Comparison of ENCODE assay signal across 29 cellular contexts in the genomic region with DNA sequence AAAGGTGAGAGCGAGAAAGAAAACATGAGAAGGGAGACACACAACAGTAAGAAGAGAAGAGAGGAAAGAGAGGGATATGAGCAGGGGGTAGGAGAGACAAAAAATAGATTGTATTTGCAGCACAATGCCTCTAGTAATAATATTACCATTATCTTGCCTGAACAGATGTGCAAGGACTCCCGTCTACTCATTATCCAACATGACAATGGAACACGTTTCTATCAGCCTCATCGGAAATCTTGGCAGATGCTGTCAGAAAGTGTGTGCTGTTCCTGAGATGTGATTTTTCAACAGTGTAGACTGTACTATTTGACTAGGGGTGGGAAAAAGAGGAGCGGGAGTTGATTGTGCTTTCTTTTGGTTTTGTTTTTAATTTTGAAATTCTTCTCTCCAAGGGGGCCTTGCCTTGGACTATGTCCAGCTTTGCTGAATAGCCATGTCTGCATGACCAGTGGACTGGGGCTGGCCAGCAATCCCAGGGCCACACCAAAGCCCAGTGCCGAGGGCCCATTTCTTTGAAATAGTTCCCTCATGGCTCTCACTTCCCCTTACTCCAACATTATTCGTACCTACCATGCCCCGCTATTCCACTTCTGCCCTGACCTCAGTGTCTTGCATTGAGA. TPM values are rescaled to one million over a fixed set of nuclear protein-coding genes. Genes with fewer than 3 reads are reported as not detected.
DNase-seq lines count a peak whose midpoint lies in the region; ATAC-seq and TF ChIP-seq lines count a peak whose summit lies in the region.
"Had no signal": no experiment of that assay in that cellular context is flagged by ENCODE, and none has a peak within 500 bp of the region (broad histone marks: within the 10 kb centered on the region; RNA-seq: fewer than 3 reads in every experiment).

No MANE protein-coding gene starts in this region.

- peak overlapping the region; percentile 95 for H3K27ac Mint-ChIP-seq in endodermal cell
- peak overlapping the region; percentile 72 for H3K27ac Mint-ChIP-seq in neural progenitor cell
- no peak overlapping the region for H3K27ac Mint-ChIP-seq in stimulated activated naive B cell treated with anti-CD40 and anti-IgM and Interleukin-4, amounts not matched to agents 10 μg/mL and 1 μg/mL and 100 μg/mL, for 72 hours
- H3K27ac Mint-ChIP-seq: activated CD4-positive, alpha-beta T cell treated with anti-CD3 and anti-CD28 coated beads for 36 hours; activated naive CD8-positive, alpha-beta T cell treated with anti-CD3 and anti-CD28 coated beads, Interleukin-2, amount 10 ng/mL, durations not matched to agents 7 days and 5 days had no signal

- H3K9ac ChIP-seq in HUES64 (ENCODE audit: low read depth, low read length) (no peak overlapping the region), SK-N-SH (no peak overlapping the region), endodermal cell (ENCODE audit: extremely low read depth, low read length, poor library complexity, severe bottlenecking) (no peak overlapping the region), neural progenitor cell (no peak overlapping the region)

- TF ChIP-seq CTCF in SK-N-SH (IDR thresholded peaks at IDR 0.05), result no peak
- no peak for TF ChIP-seq CTCF in endodermal cell (conservative IDR thresholded peaks at IDR 0.05)
- no peak for TF ChIP-seq CTCF in neural progenitor cell (IDR thresholded peaks at IDR 0.05)

- H3K4me1 Mint-ChIP-seq in endodermal cell (peaks cover 17% of the 10 kb centered on the region), neural progenitor cell (peaks cover 9% of the 10 kb centered on the region)
- no peaks in the 10 kb centered on the region for H3K4me1 Mint-ChIP-seq in stimulated activated naive B cell treated with anti-CD40 and anti-IgM and Interleukin-4, amounts not matched to agents 10 μg/mL and 1 μg/mL and 100 μg/mL, for 72 hours
- H3K4me1 Mint-ChIP-seq: activated CD4-positive, alpha-beta T cell treated with anti-CD3 and anti-CD28 coated beads for 36 hours; activated naive CD8-positive, alpha-beta T cell treated with anti-CD3 and anti-CD28 coated beads, Interleukin-2, amount 10 ng/mL, durations not matched to agents 7 days and 5 days had no signal

- no peak for ATAC-seq in stimulated activated naive B cell treated with anti-CD40 and anti-IgM and Interleukin-4, amounts not matched to agents 10 μg/mL and 1 μg/mL and 100 μg/mL, for 72 hours (replicated peaks)
- no peak for ATAC-seq in GM19328 (IDR thresholded peaks at IDR 0.05; ENCODE audit: unreplicated experiment)
- ATAC-seq: activated CD4-positive, alpha-beta T cell treated with anti-CD3 and anti-CD28 coated beads for 36 hours; naive thymus-derived CD8-positive, alpha-beta T cell; right cardiac atrium had no signal

- DNase-seq in SK-N-SH (no peak), endodermal cell (no peak), neural progenitor cell (ENCODE audit: low spot score) (no peak), EL (no peak), cerebellar nuclear complex (lab: John Stamatoyannopoulos, UW) (no peak)
- no peak for DNase-seq in stimulated activated naive B cell treated with anti-CD40 and anti-IgM and Interleukin-4, amounts not matched to agents 10 μg/mL and 1 μg/mL and 100 μg/mL, for 72 hours
- DNase-seq: ACHN; activated CD4-positive, alpha-beta T cell treated with anti-CD3 and anti-CD28 coated beads for 36 hours; activated naive CD8-positive, alpha-beta T cell treated with anti-CD3 and anti-CD28 coated beads, Interleukin-2, amount 10 ng/mL, durations not matched to agents 7 days and 5 days; activated T-cell treated with anti-CD3 and anti-CD28 coated beads for 4 hours; caudate nucleus; DMS53; esophagus squamous epithelium; foreskin melanocyte; H7; hippocampal formation; midbrain; naive thymus-derived CD8-positive, alpha-beta T cell; NCI-H146; NCI-H526; NK-92 treated with Interleukin-12 subunit alpha and Interleukin-12 subunit beta, amount 100 ng/mL, for 24 hours; Peyer's patch; right cardiac atrium; SIG-M5; spleen; trophoblast cell had no signal

- H3K4me3 ChIP-seq in HUES64 (ENCODE audit: low read length), result no peak overlapping the region
- H3K4me3 ChIP-seq in SK-N-SH (ENCODE audit: low read depth in 2 of 2, low read length in 1 of 2), result no peak overlapping the region
- H3K4me3 ChIP-seq in endodermal cell (ENCODE audit: low read length), result peak overlapping the region; percentile 46
- H3K4me3 ChIP-seq in neural progenitor cell, result no peak overlapping the region
- H3K4me3 ChIP-seq: ascending aorta, esophagus squamous epithelium, Peyer's patch, spleen had no signal

- POLR2A ChIA-PET in SK-N-SH (lab: Yijun Ruan, JAX), result interaction anchor here (1.0 kb wide), 1 partner anchor 167 kb away, joined by 4 read pairs; no protein-coding TSS in a partner anchor

- peaks cover 12% of the 10 kb centered on the region; the same call in 1 of the 2 replicates for H3K4me1 ChIP-seq in HUES64 (ENCODE audit: insufficient read depth, low read length)
- peaks cover 13 to 54% of the 10 kb centered on the region in 2 experiments; a peak in 3 of 4 replicates for H3K4me1 ChIP-seq in SK-N-SH (ENCODE audit: control insufficient read depth in 1 of 2, insufficient read depth in 2 of 2, low read depth in 1 of 2, low read length in 1 of 2)
- peaks cover 10% of the 10 kb centered on the region for H3K4me1 ChIP-seq in endodermal cell (ENCODE audit: control insufficient read depth, insufficient read depth, low read length)
- peaks cover 9% of the 10 kb centered on the region for H3K4me1 ChIP-seq in neural progenitor cell
- H3K4me1 ChIP-seq: ascending aorta had no signal

- TF ChIP-seq RAD21 in SK-N-SH (IDR thresholded peaks at IDR 0.05; ENCODE audit: low read length), result peak; percentile 24; the same call in 1 of the 2 replicates

- H3K4me3 Mint-ChIP-seq in endodermal cell, result no peak overlapping the region
- no peak overlapping the region for H3K4me3 Mint-ChIP-seq in neural progenitor cell
- no peak overlapping the region for H3K4me3 Mint-ChIP-seq in stimulated activated naive B cell treated with anti-CD40 and anti-IgM and Interleukin-4, amounts not matched to agents 10 μg/mL and 1 μg/mL and 100 μg/mL, for 72 hours
- H3K4me3 Mint-ChIP-seq: activated CD4-positive, alpha-beta T cell treated with anti-CD3 and anti-CD28 coated beads for 36 hours; activated naive CD8-positive, alpha-beta T cell treated with anti-CD3 and anti-CD28 coated beads, Interleukin-2, amount 10 ng/mL, durations not matched to agents 7 days and 5 days; naive thymus-derived CD8-positive, alpha-beta T cell had no signal

- 93% methylated on average over 8 of the region's 8 CpGs for WGBS in HUES64
- WGBS in SK-N-SH (ENCODE audit: low lambda C conversion rate), result 72% methylated on average over 8 of the region's 8 CpGs
- WGBS in endodermal cell (ENCODE audit: insufficient coverage in 1 of 2, insufficient read length in 1 of 2), 2 experiments, result 90 to 96% methylated on average over 5 to 8 of the region's 8 CpGs

- H3K36me3 ChIP-seq in HUES64 (ENCODE audit: insufficient read depth, low read length) (no peaks in the 10 kb centered on the region), SK-N-SH (replicated peaks in 1 of 2; ENCODE audit: control insufficient read depth in 1 of 2, insufficient read depth in 2 of 2, low read length in 1 of 2) (no peaks in the 10 kb centered on the region), endodermal cell (ENCODE audit: control insufficient read depth, insufficient read depth, low read length) (no peaks in the 10 kb centered on the region), neural progenitor cell (no peaks in the 10 kb centered on the region)
- H3K36me3 ChIP-seq: ascending aorta, esophagus squamous epithelium, Peyer's patch had no signal

- H3K4me2 ChIP-seq in SK-N-SH (no peak overlapping the region), neural progenitor cell (no peak overlapping the region)

- H3K9me3 Mint-ChIP-seq in endodermal cell (no peaks in the 10 kb centered on the region), neural progenitor cell (no peaks in the 10 kb centered on the region)
- no peaks in the 10 kb centered on the region for H3K9me3 Mint-ChIP-seq in stimulated activated naive B cell treated with anti-CD40 and anti-IgM and Interleukin-4, amounts not matched to agents 10 μg/mL and 1 μg/mL and 100 μg/mL, for 72 hours
- H3K9me3 Mint-ChIP-seq: activated naive CD8-positive, alpha-beta T cell treated with anti-CD3 and anti-CD28 coated beads, Interleukin-2, amount 10 ng/mL, durations not matched to agents 7 days and 5 days; naive thymus-derived CD8-positive, alpha-beta T cell had no signal

- H3K27ac ChIP-seq in HUES64 (ENCODE audit: low read depth, low read length) (0 out of 2 replicates have a peak overlapping the region, but pooled peaks have one; percentile 23), SK-N-SH (ENCODE audit: low read depth in 2 of 2, low read length in 1 of 2) (peak overlapping the region in 1 of 2 experiments; percentile 97; a peak in 2 of 4 replicates), endodermal cell (ENCODE audit: low read depth, low read length) (no peak overlapping the region), neural progenitor cell (no peak overlapping the region)
- H3K27ac ChIP-seq: ascending aorta, esophagus squamous epithelium, Peyer's patch, spleen had no signal

- H3K36me3 Mint-ChIP-seq in endodermal cell (ENCODE audit: low read depth), result no peaks in the 10 kb centered on the region
- H3K36me3 Mint-ChIP-seq in neural progenitor cell, result peaks cover 3% of the 10 kb centered on the region
- H3K36me3 Mint-ChIP-seq in stimulated activated naive B cell treated with anti-CD40 and anti-IgM and Interleukin-4, amounts not matched to agents 10 μg/mL and 1 μg/mL and 100 μg/mL, for 72 hours, result peaks cover 0 to 2% of the 10 kb centered on the region in 2 donors
- H3K36me3 Mint-ChIP-seq: activated naive CD8-positive, alpha-beta T cell treated with anti-CD3 and anti-CD28 coated beads, Interleukin-2, amount 10 ng/mL, durations not matched to agents 7 days and 5 days; naive thymus-derived CD8-positive, alpha-beta T cell had no signal

- H3K27me3 Mint-ChIP-seq in endodermal cell (ENCODE audit: insufficient read depth) (no peaks in the 10 kb centered on the region), neural progenitor cell (ENCODE audit: insufficient read depth, low read depth) (peaks cover 2% of the 10 kb centered on the region)
- H3K27me3 Mint-ChIP-seq in stimulated activated naive B cell treated with anti-CD40 and anti-IgM and Interleukin-4, amounts not matched to agents 10 μg/mL and 1 μg/mL and 100 μg/mL, for 72 hours, result no peaks in the 10 kb centered on the region
- H3K27me3 Mint-ChIP-seq: activated CD4-positive, alpha-beta T cell treated with anti-CD3 and anti-CD28 coated beads for 36 hours; naive thymus-derived CD8-positive, alpha-beta T cell had no signal

- H3K9me3 ChIP-seq in HUES64 (ENCODE audit: insufficient read depth, low read depth, low read length) (no peaks in the 10 kb centered on the region), SK-N-SH (no peaks in the 10 kb centered on the region), endodermal cell (ENCODE audit: control insufficient read depth, low read length) (no peaks in the 10 kb centered on the region), neural progenitor cell (ENCODE audit: low read depth) (no peaks in the 10 kb centered on the region)
- H3K9me3 ChIP-seq: ascending aorta, esophagus squamous epithelium, Peyer's patch, spleen had no signal

- no peaks in the 10 kb centered on the region for H3K27me3 ChIP-seq in HUES64 (ENCODE audit: insufficient read depth, low read length)
- no peaks in the 10 kb centered on the region for H3K27me3 ChIP-seq in SK-N-SH (ENCODE audit: insufficient read depth)
- no peaks in the 10 kb centered on the region for H3K27me3 ChIP-seq in endodermal cell (ENCODE audit: control insufficient read depth, insufficient read depth, low read length, poor library complexity, severe bottlenecking)
- no peaks in the 10 kb centered on the region for H3K27me3 ChIP-seq in neural progenitor cell
- H3K27me3 ChIP-seq: ascending aorta, esophagus squamous epithelium, Peyer's patch, spleen had no signal

- CTCF ChIA-PET in SK-N-SH (lab: Yijun Ruan, JAX), result interaction anchor here (0.8 to 4.2 kb wide), 6 partner anchors 10 to 74 kb away, joined by 3 to 22 read pairs (median 4); a partner anchor contains a TSS

- H4K20me1 ChIP-seq in SK-N-SH (ENCODE audit: insufficient read depth) (no peaks in the 10 kb centered on the region), neural progenitor cell (ENCODE audit: low read depth) (no peaks in the 10 kb centered on the region)

- TF ChIP-seq EP300 in SK-N-SH (IDR thresholded peaks at IDR 0.05; ENCODE audit: borderline replicate concordance in 1 of 2, low read depth in 1 of 2, low read length in 1 of 2), result peak in 1 of 2 experiments; percentile 94; a peak in 2 of 4 replicates

- H2AFZ ChIP-seq in SK-N-SH (ENCODE audit: low read depth) (no peak overlapping the region), neural progenitor cell (replicated peaks) (peak overlapping the region; percentile 77)

- H3F3A ChIP-seq in SK-N-SH (replicated peaks; ENCODE audit: insufficient read depth) (peaks cover 6% of the 10 kb centered on the region), neural progenitor cell (ENCODE audit: low read depth) (no peaks in the 10 kb centered on the region)

- H3K79me2 ChIP-seq in SK-N-SH (ENCODE audit: insufficient read depth), result no peaks in the 10 kb centered on the region
- no peaks in the 10 kb centered on the region for H3K79me2 ChIP-seq in neural progenitor cell (ENCODE audit: low read depth)

- H3K9me2 ChIP-seq in SK-N-SH, result no peaks in the 10 kb centered on the region

RNA-seq across cellular contexts. Expression of a gene that starts 11.3 kb away (rescaled TPM):
- 11.9 TPM for polyA plus RNA-seq in HUES64 (2013, experiment 1 of 2)
- 11.2 TPM for polyA plus RNA-seq in HUES64 (2013, experiment 2 of 2)
- polyA plus RNA-seq in SK-N-SH (2012; rRNA removed), result 26.4 and 36.0 TPM in 2 replicates
- 23.9 and 25.6 TPM in 2 replicates for polyA plus RNA-seq in SK-N-SH (2012; cell fraction: cytosol; rRNA removed)
- polyA plus RNA-seq in SK-N-SH (2012; cell fraction: nucleus; rRNA removed), result 39.6 and 52.6 TPM in 2 replicates
- total RNA-seq in endodermal cell, result 10 to 100 TPM; 16.9 to 20.5 TPM
- 13.4 TPM for polyA plus RNA-seq in endodermal cell (2013, experiment 1 of 2)
- 13.2 TPM for polyA plus RNA-seq in endodermal cell (2013, experiment 2 of 2)
- total RNA-seq in neural progenitor cell (ENCODE audit: low replicate concordance), result 12.3 and 15.5 TPM in 2 replicates
